ENCODE assay signal across 8 cellular contexts in genomic region chr5:32020271-32020670, GRCh38.
A peak's percentile ranks its signal among the peaks of the same experiment; 100 is the strongest.
DNase-seq lines count a peak whose midpoint lies in the region; ATAC-seq and TF ChIP-seq lines count a peak whose summit lies in the region.

No MANE protein-coding gene starts in this region.

- no peaks in the 10 kb centered on the region for H3K9me3 ChIP-seq in OCI-LY1 (ENCODE audit: low read length)

- peak overlapping the region; percentile 83 for H3K4me2 ChIP-seq in OCI-LY1 (ENCODE audit: low read length)

- ATAC-seq in activated CD4-positive, alpha-beta T cell treated with anti-CD3 and anti-CD28 coated beads for 36 hours, result peak; percentile 87
- ATAC-seq in HG02870 (IDR thresholded peaks at IDR 0.05; ENCODE audit: unreplicated experiment), result peak; percentile 88
- ATAC-seq in stimulated activated memory B cell treated with anti-CD40 and anti-IgM and Interleukin-4, amounts not matched to agents 10 μg/mL and 1 μg/mL and 100 μg/mL, for 72 hours, result peak; percentile 71

- no peak overlapping the region for H2AFZ ChIP-seq in OCI-LY1 (ENCODE audit: low read length)

- peak overlapping the region; percentile 76 for H3K27ac Mint-ChIP-seq in activated CD4-positive, alpha-beta T cell treated with anti-CD3 and anti-CD28 coated beads for 36 hours
- H3K27ac Mint-ChIP-seq in stimulated activated memory B cell treated with anti-CD40 and anti-IgM and Interleukin-4, amounts not matched to agents 10 μg/mL and 1 μg/mL and 100 μg/mL, for 72 hours, result peak overlapping the region; percentile 50
- no peak overlapping the region for H3K27ac Mint-ChIP-seq in progenitor cell of endocrine pancreas

- H4K20me1 ChIP-seq in OCI-LY1 (ENCODE audit: insufficient read depth, low read length), result no peaks in the 10 kb centered on the region

- no peaks in the 10 kb centered on the region for H3K27me3 Mint-ChIP-seq in activated CD4-positive, alpha-beta T cell treated with anti-CD3 and anti-CD28 coated beads for 36 hours
- no peaks in the 10 kb centered on the region for H3K27me3 Mint-ChIP-seq in stimulated activated memory B cell treated with anti-CD40 and anti-IgM and Interleukin-4, amounts not matched to agents 10 μg/mL and 1 μg/mL and 100 μg/mL, for 72 hours
- H3K27me3 Mint-ChIP-seq in progenitor cell of endocrine pancreas, result peaks cover 4% of the 10 kb centered on the region

- CTCF ChIA-PET in activated CD4-positive, alpha-beta T cell treated with anti-CD3 and anti-CD28 coated beads for 36 hours (lab: Charles Lee), result no interaction called here

- peaks cover 70% of the 10 kb centered on the region for H3K4me1 ChIP-seq in OCI-LY1 (ENCODE audit: insufficient read depth, low read length, severe bottlenecking)

- H3K4me3 Mint-ChIP-seq in activated CD4-positive, alpha-beta T cell treated with anti-CD3 and anti-CD28 coated beads for 36 hours, result peak overlapping the region; percentile 59
- H3K4me3 Mint-ChIP-seq in stimulated activated memory B cell treated with anti-CD40 and anti-IgM and Interleukin-4, amounts not matched to agents 10 μg/mL and 1 μg/mL and 100 μg/mL, for 72 hours, result peak overlapping the region; percentile 44
- no peak overlapping the region for H3K4me3 Mint-ChIP-seq in progenitor cell of endocrine pancreas (ENCODE audit: low read depth)

- H3K27ac ChIP-seq in OCI-LY1 (ENCODE audit: low read depth, low read length, poor library complexity, severe bottlenecking), result peak overlapping the region; percentile 97

- peaks cover 15% of the 10 kb centered on the region for H3K4me1 Mint-ChIP-seq in activated CD4-positive, alpha-beta T cell treated with anti-CD3 and anti-CD28 coated beads for 36 hours
- H3K4me1 Mint-ChIP-seq in stimulated activated memory B cell treated with anti-CD40 and anti-IgM and Interleukin-4, amounts not matched to agents 10 μg/mL and 1 μg/mL and 100 μg/mL, for 72 hours, result peaks cover 6% of the 10 kb centered on the region
- H3K4me1 Mint-ChIP-seq in progenitor cell of endocrine pancreas (ENCODE audit: low read depth), result peaks cover 11% of the 10 kb centered on the region

- no peaks in the 10 kb centered on the region for H3F3A ChIP-seq in OCI-LY1 (ENCODE audit: insufficient read depth, low read length)

- peaks cover 11% of the 10 kb centered on the region; the same call in 1 of the 2 replicates for H3K36me3 ChIP-seq in OCI-LY1 (ENCODE audit: insufficient read depth, low read length)

- H3K79me2 ChIP-seq in OCI-LY1 (ENCODE audit: insufficient read depth, low read length), result no peaks in the 10 kb centered on the region

- peak; percentile 16 for DNase-seq in activated CD4-positive, alpha-beta T cell treated with anti-CD3 and anti-CD28 coated beads for 36 hours
- no peak for DNase-seq in activated CD4-positive, alpha-beta T cell treated with anti-CD3 and anti-CD28 coated beads, Interleukin-2, amount 50 U/mL, for 48 hours
- DNase-seq in SHP77 treated with DMSO at 0.1 percent for 48 hours (lab: John Stamatoyannopoulos, UW) (no peak), ecto neural progenitor cell (ENCODE audit: low spot score) (no peak), progenitor cell of endocrine pancreas (ENCODE audit: low spot score, unreplicated experiment) (no peak)

- peak overlapping the region; percentile 56 for H3K9ac ChIP-seq in OCI-LY1 (ENCODE audit: low read length)

- H3K9me2 ChIP-seq in OCI-LY1 (ENCODE audit: low read depth, low read length), result no peaks in the 10 kb centered on the region

- POLR2A ChIA-PET in activated CD4-positive, alpha-beta T cell treated with anti-CD3 and anti-CD28 coated beads for 36 hours (lab: Charles Lee), result no interaction called here

- intact Hi-C loops in activated CD4-positive, alpha-beta T cell treated with anti-CD3 and anti-CD28 coated beads for 36 hours (cut with DNase I, micrococcal nuclease), result loop anchor here in 1 of 2 experiments (1.0 kb wide), 1 partner anchor 13 kb away; no protein-coding TSS in a partner anchor

- no peaks in the 10 kb centered on the region for H3K9me3 Mint-ChIP-seq in activated CD4-positive, alpha-beta T cell treated with anti-CD3 and anti-CD28 coated beads for 36 hours (ENCODE audit: low read depth)
- no peaks in the 10 kb centered on the region for H3K9me3 Mint-ChIP-seq in stimulated activated memory B cell treated with anti-CD40 and anti-IgM and Interleukin-4, amounts not matched to agents 10 μg/mL and 1 μg/mL and 100 μg/mL, for 72 hours
- H3K9me3 Mint-ChIP-seq in progenitor cell of endocrine pancreas (ENCODE audit: low read depth), result no peaks in the 10 kb centered on the region

- TF ChIP-seq CTCF in OCI-LY1 (IDR thresholded peaks at IDR 0.05; ENCODE audit: low read length) (no peak), progenitor cell of endocrine pancreas (IDR thresholded peaks at IDR 0.05; ENCODE audit: unreplicated experiment) (no peak)

- H3K36me3 Mint-ChIP-seq in activated CD4-positive, alpha-beta T cell treated with anti-CD3 and anti-CD28 coated beads for 36 hours (ENCODE audit: low read depth), result no peaks in the 10 kb centered on the region
- H3K36me3 Mint-ChIP-seq in stimulated activated memory B cell treated with anti-CD40 and anti-IgM and Interleukin-4, amounts not matched to agents 10 μg/mL and 1 μg/mL and 100 μg/mL, for 72 hours, result no peaks in the 10 kb centered on the region
- no peaks in the 10 kb centered on the region for H3K36me3 Mint-ChIP-seq in progenitor cell of endocrine pancreas (ENCODE audit: insufficient read depth)

- H3K4me3 ChIP-seq in OCI-LY1 (ENCODE audit: low read depth, low read length, poor library complexity, severe bottlenecking), result peak overlapping the region; percentile 44

- no peaks in the 10 kb centered on the region for H3K27me3 ChIP-seq in OCI-LY1 (ENCODE audit: insufficient read depth, low read length)
